ENCODE assay signal across 18 cellular contexts in genomic region chr5:178314961-178315820, GRCh38.
"Had no signal": no experiment of that assay in that cellular context is flagged by ENCODE, and none has a peak within 500 bp of the region (broad histone marks: within the 10 kb centered on the region; RNA-seq: fewer than 3 reads in every experiment).

No MANE protein-coding gene starts in this region.

- H3K27me3 Mint-ChIP-seq: activated naive CD4-positive, alpha-beta T cell treated with anti-CD3 and anti-CD28 coated beads, Interleukin-2, amount 50 U/mL, for 24 hours; dendritic cell treated with granulocyte-macrophage colony-stimulating factor and Interleukin-4, amounts not matched to agents 40 ng/mL and 50 ng/mL, for 4 days had no signal

- DNase-seq: activated CD4-positive, alpha-beta T cell treated with anti-CD3 and anti-CD28 coated beads for 1 hour; activated CD4-positive, alpha-beta T cell treated with anti-CD3 and anti-CD28 coated beads, Interleukin-2, amount 50 U/mL, for 1 hour; activated gamma-delta T cell treated with Interleukin-2 at 50 U/mL for 16 hours; activated T-cell treated with anti-CD3 and anti-CD28 coated beads, Interleukin-2, amount 50 U/mL, for 1 hour; anterior cingulate cortex; effector CD8-positive, alpha-beta T cell; foreskin keratinocyte; mesenchymal stem cell; occipital lobe; stimulated activated CD4-positive, alpha-beta T cell treated with anti-CD3 and anti-CD28 coated beads, Interleukin-4, amount 100 ng/mL, for 24 hours; stimulated activated naive CD8-positive, alpha-beta T cell treated with anti-CD3 and anti-CD28 coated beads, Interleukin-15, Interleukin-2, amounts not matched to agents 100 U/mL and 50 U/mL, for 24 hours had no signal

- H3K27me3 ChIP-seq: foreskin keratinocyte, hepatocyte had no signal

- H3K4me3 ChIP-seq: hepatocyte had no signal

- H3K9me3 Mint-ChIP-seq: activated naive CD4-positive, alpha-beta T cell treated with anti-CD3 and anti-CD28 coated beads, Interleukin-2, amount 50 U/mL, for 24 hours had no signal

- H3K27ac ChIP-seq: foreskin keratinocyte, hepatocyte, VCaP had no signal

- H3K4me1 ChIP-seq: foreskin keratinocyte had no signal

- H3K27ac Mint-ChIP-seq: activated naive CD4-positive, alpha-beta T cell treated with anti-CD3 and anti-CD28 coated beads, Interleukin-2, amount 50 U/mL, for 24 hours; brain; dendritic cell treated with granulocyte-macrophage colony-stimulating factor and Interleukin-4, amounts not matched to agents 40 ng/mL and 50 ng/mL, for 4 days; T-helper 1 cell treated with Interleukin-12 subunit alpha and Interleukin-12 subunit beta and Interleukin-4 antibody, amounts not matched to agents 30 μg/mL and 1 μg/mL, for 36 hours had no signal

- H3K79me2 ChIP-seq: hepatocyte had no signal

- H2AFZ ChIP-seq: hepatocyte had no signal

- H3K4me3 Mint-ChIP-seq: activated naive CD4-positive, alpha-beta T cell treated with anti-CD3 and anti-CD28 coated beads, Interleukin-2, amount 50 U/mL, for 24 hours; brain; dendritic cell treated with granulocyte-macrophage colony-stimulating factor and Interleukin-4, amounts not matched to agents 40 ng/mL and 50 ng/mL, for 4 days; T-helper 1 cell treated with Interleukin-12 subunit alpha and Interleukin-12 subunit beta and Interleukin-4 antibody, amounts not matched to agents 30 μg/mL and 1 μg/mL, for 36 hours had no signal

- H3K36me3 Mint-ChIP-seq: activated naive CD4-positive, alpha-beta T cell treated with anti-CD3 and anti-CD28 coated beads, Interleukin-2, amount 50 U/mL, for 24 hours; brain had no signal

- ATAC-seq: foreskin keratinocyte; sciatic nerve; stimulated activated naive CD8-positive, alpha-beta T cell treated with anti-CD3 and anti-CD28 coated beads, Interleukin-15, Interleukin-2, amounts not matched to agents 100 U/mL and 50 U/mL, for 24 hours had no signal

- H3K4me2 ChIP-seq: hepatocyte had no signal

- H3K4me1 Mint-ChIP-seq: activated naive CD4-positive, alpha-beta T cell treated with anti-CD3 and anti-CD28 coated beads, Interleukin-2, amount 50 U/mL, for 24 hours; brain had no signal
